ENCODE assay signal across 7 cellular contexts in the genomic region with DNA sequence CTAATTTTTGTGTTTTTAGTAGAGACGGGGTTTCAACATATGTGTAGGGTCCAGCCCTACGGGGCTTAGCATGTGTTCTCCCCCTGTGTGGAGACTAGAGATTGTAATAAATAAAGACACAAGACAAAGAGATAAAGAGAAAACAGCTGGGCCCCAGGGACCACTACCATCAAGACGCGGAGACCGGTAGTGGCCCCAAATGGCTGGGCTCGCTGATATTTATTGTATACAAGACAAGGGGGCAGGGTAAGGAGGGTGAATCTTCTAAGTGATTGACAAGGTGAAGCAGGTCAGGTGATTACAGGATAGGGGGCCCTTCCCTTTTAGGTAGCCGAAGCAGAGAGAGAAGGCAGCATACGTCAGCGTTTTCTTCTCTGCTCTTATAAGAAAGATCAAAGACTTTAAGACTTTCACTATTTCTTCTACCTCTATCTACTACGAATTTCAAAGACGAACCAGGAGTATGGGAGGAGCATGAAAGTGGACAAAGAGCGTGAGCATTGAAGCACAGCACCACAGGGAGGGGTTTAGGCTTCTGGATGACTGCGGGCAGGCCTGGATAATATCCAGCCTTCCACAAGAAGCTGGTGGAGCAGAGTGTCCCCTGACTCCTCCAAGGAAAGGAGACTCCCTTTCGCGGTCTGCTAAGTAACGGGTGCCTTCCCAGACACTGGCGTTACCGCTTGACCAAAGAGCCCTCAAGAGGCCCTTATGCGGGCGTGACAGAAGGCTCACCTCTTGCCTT. TPM values are rescaled to one million over a fixed set of nuclear protein-coding genes. Genes with fewer than 3 reads are reported as not detected.
DNase-seq lines count a peak whose midpoint lies in the region; ATAC-seq, FAIRE-seq and TF ChIP-seq lines count a peak whose summit lies in the region.
"Not testable (repeated sequence)": the region's sequence is repeated elsewhere in the genome, so short reads cannot be mapped to it uniquely, and the experiment has no call there.

No MANE protein-coding gene starts in this region.

- not testable (repeated sequence) for H3K9ac ChIP-seq in kidney (ENCODE audit: low read length in 2 of 2)

- H3K9me3 ChIP-seq in kidney (ENCODE audit: control insufficient read depth in 1 of 2, low read length in 2 of 2): not testable (repeated sequence)

- H2AFZ ChIP-seq in GM23338: peak overlapping the region; percentile 72

- not testable (repeated sequence) for H3F3A ChIP-seq in GM23338 (replicated peaks; ENCODE audit: low read depth)

- ATAC-seq in GM23338; central memory CD8-positive, alpha-beta T cell (replicated peaks; ENCODE audit: extremely low read depth, poor library complexity, severe bottlenecking): not testable (repeated sequence)

- not testable (repeated sequence) for H3K9me2 ChIP-seq in GM23338 (ENCODE audit: insufficient read depth)

- not testable (repeated sequence) for H3K4me3 Mint-ChIP-seq in GM23338
- H3K4me3 Mint-ChIP-seq in activated T-helper 2 cell treated with anti-CD3 and anti-CD28 coated beads, Interferon-gamma antibody, Interleukin-2, Interleukin-4, amounts not matched to agents 10 μg/mL and 5 μg/mL and 100 μg/mL, durations not matched to agents 14 hours and 24 hours and 36 hours (ENCODE audit: low read depth): peak overlapping the region; percentile 6
- peak overlapping the region; percentile 34 for H3K4me3 Mint-ChIP-seq in central memory CD8-positive, alpha-beta T cell
- peak overlapping the region; percentile 37 to 49 (median 43) for H3K4me3 Mint-ChIP-seq in nephron
- peak overlapping the region; percentile 25 for H3K4me3 Mint-ChIP-seq in stimulated activated naive CD8-positive, alpha-beta T cell treated with anti-CD3 and anti-CD28 coated beads, Interleukin-15, Interleukin-2, amounts not matched to agents 100 ng/mL and 50 ng/mL, for 24 hours

- not testable (repeated sequence) for H3K27me3 Mint-ChIP-seq in GM23338 (ENCODE audit: insufficient read depth, low read depth, poor library complexity); activated T-helper 2 cell treated with anti-CD3 and anti-CD28 coated beads, Interferon-gamma antibody, Interleukin-2, Interleukin-4, amounts not matched to agents 10 μg/mL and 5 μg/mL and 100 μg/mL, durations not matched to agents 14 hours and 24 hours and 36 hours (ENCODE audit: low read depth); central memory CD8-positive, alpha-beta T cell; nephron (ENCODE audit: low read depth); stimulated activated naive CD8-positive, alpha-beta T cell treated with anti-CD3 and anti-CD28 coated beads, Interleukin-15, Interleukin-2, amounts not matched to agents 100 ng/mL and 50 ng/mL, for 24 hours

- not testable (repeated sequence) for H3K79me2 ChIP-seq in GM23338 (replicated peaks; ENCODE audit: insufficient read depth)

- not testable (repeated sequence) for FAIRE-seq in kidney (lab: Jason Lieb, UNC)

- H3K36me3 ChIP-seq in GM23338 (ENCODE audit: insufficient read depth); kidney (ENCODE audit: control insufficient read depth in 1 of 2, insufficient read depth in 2 of 2, low read length in 2 of 2): not testable (repeated sequence)

- not testable (repeated sequence) for H3K4me3 ChIP-seq in GM23338; kidney (ENCODE audit: low read length in 2 of 2)

- H3K9me3 Mint-ChIP-seq in GM23338; activated T-helper 2 cell treated with anti-CD3 and anti-CD28 coated beads, Interferon-gamma antibody, Interleukin-2, Interleukin-4, amounts not matched to agents 10 μg/mL and 5 μg/mL and 100 μg/mL, durations not matched to agents 14 hours and 24 hours and 36 hours; central memory CD8-positive, alpha-beta T cell; nephron; stimulated activated naive CD8-positive, alpha-beta T cell treated with anti-CD3 and anti-CD28 coated beads, Interleukin-15, Interleukin-2, amounts not matched to agents 100 ng/mL and 50 ng/mL, for 24 hours: not testable (repeated sequence)

- H3K4me1 Mint-ChIP-seq in GM23338 (peaks cover 15% of the 10 kb centered on the region), nephron (peaks cover 33% of the 10 kb centered on the region)
- peaks cover 33% of the 10 kb centered on the region for H3K4me1 Mint-ChIP-seq in activated T-helper 2 cell treated with anti-CD3 and anti-CD28 coated beads, Interferon-gamma antibody, Interleukin-2, Interleukin-4, amounts not matched to agents 10 μg/mL and 5 μg/mL and 100 μg/mL, durations not matched to agents 14 hours and 24 hours and 36 hours (ENCODE audit: low read depth)
- peaks cover 31% of the 10 kb centered on the region for H3K4me1 Mint-ChIP-seq in central memory CD8-positive, alpha-beta T cell
- peaks cover 47% of the 10 kb centered on the region for H3K4me1 Mint-ChIP-seq in stimulated activated naive CD8-positive, alpha-beta T cell treated with anti-CD3 and anti-CD28 coated beads, Interleukin-15, Interleukin-2, amounts not matched to agents 100 ng/mL and 50 ng/mL, for 24 hours (ENCODE audit: low read depth)

- not testable (repeated sequence) for H3K27ac Mint-ChIP-seq in GM23338; activated T-helper 2 cell treated with anti-CD3 and anti-CD28 coated beads, Interferon-gamma antibody, Interleukin-2, Interleukin-4, amounts not matched to agents 10 μg/mL and 5 μg/mL and 100 μg/mL, durations not matched to agents 14 hours and 24 hours and 36 hours; central memory CD8-positive, alpha-beta T cell (ENCODE audit: low read depth); stimulated activated naive CD8-positive, alpha-beta T cell treated with anti-CD3 and anti-CD28 coated beads, Interleukin-15, Interleukin-2, amounts not matched to agents 100 ng/mL and 50 ng/mL, for 24 hours
- peak overlapping the region; percentile 93 to 95 (median 94) for H3K27ac Mint-ChIP-seq in nephron

- TF ChIP-seq CTCF in GM23338 (conservative IDR thresholded peaks at IDR 0.05; ENCODE audit: low read depth in 2 of 2); VCaP (conservative IDR thresholded peaks at IDR 0.05); kidney (IDR thresholded peaks at IDR 0.05; ENCODE audit: borderline replicate concordance, extremely low read depth, insufficient read depth); nephron (IDR thresholded peaks at IDR 0.05; ENCODE audit: unreplicated experiment in 3 of 3): not testable (repeated sequence)

- DNase-seq in GM23338 (ENCODE audit: low spot score); activated T-helper 2 cell treated with anti-CD3 and anti-CD28 coated beads, Interferon-gamma antibody, Interleukin-2, Interleukin-4, amounts not matched to agents 10 μg/mL and 5 μg/mL and 100 μg/mL, durations not matched to agents 14 hours and 24 hours and 36 hours (ENCODE audit: low spot score); central memory CD8-positive, alpha-beta T cell (ENCODE audit: low spot score in 2 of 2): not testable (repeated sequence)
- DNase-seq in kidney: peak; percentile 50

- not testable (repeated sequence) for H3K27ac ChIP-seq in GM23338 (ENCODE audit: low read depth)
- peak overlapping the region; percentile 51 for H3K27ac ChIP-seq in VCaP
- H3K27ac ChIP-seq in kidney (ENCODE audit: low read depth in 2 of 2, low read length in 2 of 2): peak overlapping the region in 1 of 2 donors; percentile 47

- H3K27me3 ChIP-seq in GM23338 (ENCODE audit: insufficient read depth): not testable (repeated sequence)

- H4K20me1 ChIP-seq in GM23338 (replicated peaks; ENCODE audit: insufficient read depth): not testable (repeated sequence)

- not testable (repeated sequence) for H3K36me3 Mint-ChIP-seq in GM23338 (ENCODE audit: low read depth); activated T-helper 2 cell treated with anti-CD3 and anti-CD28 coated beads, Interferon-gamma antibody, Interleukin-2, Interleukin-4, amounts not matched to agents 10 μg/mL and 5 μg/mL and 100 μg/mL, durations not matched to agents 14 hours and 24 hours and 36 hours (ENCODE audit: low read depth); central memory CD8-positive, alpha-beta T cell (ENCODE audit: insufficient read depth); nephron (ENCODE audit: low read depth); stimulated activated naive CD8-positive, alpha-beta T cell treated with anti-CD3 and anti-CD28 coated beads, Interleukin-15, Interleukin-2, amounts not matched to agents 100 ng/mL and 50 ng/mL, for 24 hours (ENCODE audit: low read depth)

- not testable (repeated sequence) for H3K4me2 ChIP-seq in GM23338

- intact Hi-C loops in activated T-helper 2 cell treated with anti-CD3 and anti-CD28 coated beads, Interferon-gamma antibody, Interleukin-2, Interleukin-4, amounts not matched to agents 10 μg/mL and 5 μg/mL and 100 μg/mL, durations not matched to agents 14 hours and 24 hours and 36 hours (cut with micrococcal nuclease); kidney (cut with DNase I): not testable (repeated sequence)

- not testable (repeated sequence) for H3K4me1 ChIP-seq in GM23338 (ENCODE audit: insufficient read depth)
- H3K4me1 ChIP-seq in kidney (ENCODE audit: control insufficient read depth in 1 of 2, insufficient read depth in 1 of 2, low read depth in 1 of 2, low read length in 2 of 2): peaks cover 16 to 24% of the 10 kb centered on the region in 2 donors

RNA-seq across cellular contexts. Expression of a gene that starts 2.9 kb away (rescaled TPM):
- total RNA-seq in GM23338 (2014; rRNA removed; shearing (Covaris generic)): 55.1 and 66.1 TPM in 2 replicates
- 52.7 and 61.7 TPM in 2 replicates for polyA plus RNA-seq in GM23338 (2016; fragmentation: Nextera tagmentation; extraction: Ambion mirVana)
- total RNA-seq in activated T-helper 2 cell treated with anti-CD3 and anti-CD28 coated beads, Interferon-gamma antibody, Interleukin-2, Interleukin-4, amounts not matched to agents 10 μg/mL and 5 μg/mL and 100 μg/mL, durations not matched to agents 14 hours and 24 hours and 36 hours: 94.4 and 95.8 TPM in 2 replicates
- total RNA-seq in kidney: 72.2 TPM
- 78.9 TPM for polyA plus RNA-seq in kidney (ENCODE audit: insufficient read depth, low read depth, low replicate concordance)

RNA-seq across cellular contexts. Expression of a gene that starts 23.1 kb away (rescaled TPM):
- total RNA-seq in GM23338 (2014; rRNA removed; shearing (Covaris generic)): 1,789 and 2,206 TPM in 2 replicates
- polyA plus RNA-seq in GM23338 (2016; fragmentation: Nextera tagmentation; extraction: Ambion mirVana) (4,618 and 6,020 TPM in 2 replicates), kidney (ENCODE audit: insufficient read depth, low read depth, low replicate concordance) (219 TPM)
- total RNA-seq in activated T-helper 2 cell treated with anti-CD3 and anti-CD28 coated beads, Interferon-gamma antibody, Interleukin-2, Interleukin-4, amounts not matched to agents 10 μg/mL and 5 μg/mL and 100 μg/mL, durations not matched to agents 14 hours and 24 hours and 36 hours: 4,338 and 4,347 TPM in 2 replicates
- total RNA-seq in kidney: 15,262 TPM

RNA-seq across cellular contexts. Expression of a gene that starts 36.2 kb away (rescaled TPM):
- 29.2 and 29.8 TPM in 2 replicates for total RNA-seq in GM23338 (2014; rRNA removed; shearing (Covaris generic))
- polyA plus RNA-seq in GM23338 (2016; fragmentation: Nextera tagmentation; extraction: Ambion mirVana) (9.5 and 11.9 TPM in 2 replicates), kidney (ENCODE audit: insufficient read depth, low read depth, low replicate concordance) (61.6 TPM)
- total RNA-seq in activated T-helper 2 cell treated with anti-CD3 and anti-CD28 coated beads, Interferon-gamma antibody, Interleukin-2, Interleukin-4, amounts not matched to agents 10 μg/mL and 5 μg/mL and 100 μg/mL, durations not matched to agents 14 hours and 24 hours and 36 hours: 85.3 and 86.4 TPM in 2 replicates
- 165 TPM for total RNA-seq in kidney

RNA-seq across cellular contexts. Expression of a gene that starts 48.3 kb away (rescaled TPM):
- 78.1 and 78.6 TPM in 2 replicates for total RNA-seq in GM23338 (2014; rRNA removed; shearing (Covaris generic))
- polyA plus RNA-seq in GM23338 (2016; fragmentation: Nextera tagmentation; extraction: Ambion mirVana) (140 and 148 TPM in 2 replicates), kidney (ENCODE audit: insufficient read depth, low read depth, low replicate concordance) (60.4 TPM)
- 63.6 and 63.8 TPM in 2 replicates for total RNA-seq in activated T-helper 2 cell treated with anti-CD3 and anti-CD28 coated beads, Interferon-gamma antibody, Interleukin-2, Interleukin-4, amounts not matched to agents 10 μg/mL and 5 μg/mL and 100 μg/mL, durations not matched to agents 14 hours and 24 hours and 36 hours
- 32.0 TPM for total RNA-seq in kidney

RNA-seq across cellular contexts. Expression of a gene that starts 50.4 kb away (rescaled TPM):
- 16.0 and 18.2 TPM in 2 replicates for total RNA-seq in GM23338 (2014; rRNA removed; shearing (Covaris generic))
- 13.0 and 13.9 TPM in 2 replicates for polyA plus RNA-seq in GM23338 (2016; fragmentation: Nextera tagmentation; extraction: Ambion mirVana)
- total RNA-seq in activated T-helper 2 cell treated with anti-CD3 and anti-CD28 coated beads, Interferon-gamma antibody, Interleukin-2, Interleukin-4, amounts not matched to agents 10 μg/mL and 5 μg/mL and 100 μg/mL, durations not matched to agents 14 hours and 24 hours and 36 hours: 31.5 and 32.0 TPM in 2 replicates
- total RNA-seq in kidney: 36.7 TPM
- 33.5 TPM for polyA plus RNA-seq in kidney (ENCODE audit: insufficient read depth, low read depth, low replicate concordance)
